In genomic region chr9:120324996-120325642, GRCh38 we compare ENCODE assay signal across 11 cellular contexts.
DNase-seq lines count a peak whose midpoint lies in the region; ATAC-seq, FAIRE-seq and TF ChIP-seq lines count a peak whose summit lies in the region.
"Had no signal": no experiment of that assay in that cellular context is flagged by ENCODE, and none has a peak within 500 bp of the region (broad histone marks: within the 10 kb centered on the region; RNA-seq: fewer than 3 reads in every experiment).

No MANE protein-coding gene starts in this region.

- no peak for DNase-seq in D721Med (ENCODE audit: insufficient read length, low spot score)
- peak; percentile 71 for DNase-seq in NCI-H146 (lab: John Stamatoyannopoulos, UW)
- peak; percentile 52 for DNase-seq in ecto neural progenitor cell (ENCODE audit: low spot score)
- no peak for DNase-seq in GM10248 (ENCODE audit: extremely low spot score)
- no peak for DNase-seq in amygdala (lab: John Stamatoyannopoulos, UW)
- DNase-seq in sciatic nerve (ENCODE audit: low spot score), result no peak
- DNase-seq: activated T-cell treated with anti-CD3 and anti-CD28 coated beads, Interleukin-2, amount 50 U/mL, for 24 hours; central memory CD4-positive, alpha-beta T cell; lower lobe of right lung had no signal

- POLR2A ChIA-PET in GM10248 (lab: Yijun Ruan, JAX), result interaction anchor here (0.6 kb wide), 1 partner anchor 37 kb away, joined by 3 read pairs; no protein-coding TSS in a partner anchor

- peak; percentile 2 for TF ChIP-seq CTCF in D721Med (IDR thresholded peaks at IDR 0.05; ENCODE audit: insufficient read depth, missing control alignments)
- no peak for TF ChIP-seq CTCF in GM10248 (IDR thresholded peaks at IDR 0.05; ENCODE audit: control extremely low read depth, extremely low read depth, low read depth, missing control alignments)

- CTCF ChIA-PET in GM10248 (lab: Yijun Ruan, JAX), result no interaction called here

- peak; percentile 82 for ATAC-seq in GM19463 (IDR thresholded peaks at IDR 0.05; ENCODE audit: unreplicated experiment)
- no peak for ATAC-seq in GM21528 (IDR thresholded peaks at IDR 0.05; ENCODE audit: low FRiP score, unreplicated experiment)
- ATAC-seq in sciatic nerve, result no peak
- ATAC-seq: lower lobe of right lung had no signal

- no peak for FAIRE-seq in D721Med (lab: Jason Lieb, UNC)

- intact Hi-C loops in sciatic nerve (cut with DNase I), result no loop called here

Comparison
In these comparisons a context has a peak if more than half of its experiments do, and no peak if none do; other contexts are left out.
1. DNase-seq: peak in NCI-H146 (single experiment) and ecto neural progenitor cell (single experiment); none in D721Med (single experiment), GM10248 (single experiment), amygdala (0 of 56) and sciatic nerve (single experiment).